Comparison of ENCODE assay signal across 10 cellular contexts in genomic region chr9:107486674-107487520, GRCh38. TPM values are rescaled to one million over a fixed set of nuclear protein-coding genes. Genes with fewer than 3 reads are reported as not detected.
DNase-seq lines count a peak whose midpoint lies in the region; ATAC-seq and TF ChIP-seq lines count a peak whose summit lies in the region.
"Had no signal": no experiment of that assay in that cellular context is flagged by ENCODE, and none has a peak within 500 bp of the region (broad histone marks: within the 10 kb centered on the region; RNA-seq: fewer than 3 reads in every experiment).

No MANE protein-coding gene starts in this region.

- no peaks in the 10 kb centered on the region for H3K9me3 Mint-ChIP-seq in endodermal cell

- H3K27ac Mint-ChIP-seq in endodermal cell: no peak overlapping the region

- no peaks in the 10 kb centered on the region for H3K79me2 ChIP-seq in mesendoderm (ENCODE audit: control insufficient read depth, insufficient read depth, low read length)

- no peak overlapping the region for H2BK15ac ChIP-seq in mesendoderm (replicated peaks; ENCODE audit: low read depth)

- no peak overlapping the region for H2AK5ac ChIP-seq in mesendoderm (ENCODE audit: low read length)

- no peaks in the 10 kb centered on the region for H3K4me1 ChIP-seq in endodermal cell (ENCODE audit: control insufficient read depth, insufficient read depth, low read length)
- no peaks in the 10 kb centered on the region for H3K4me1 ChIP-seq in mesendoderm (ENCODE audit: control insufficient read depth, low read depth, low read length)
- peaks cover 0 to 50% (median 12%) of the 10 kb centered on the region in 4 donors for H3K4me1 ChIP-seq in tibial nerve

- no peaks in the 10 kb centered on the region for H3K36me3 ChIP-seq in endodermal cell (ENCODE audit: control insufficient read depth, insufficient read depth, low read length)
- no peaks in the 10 kb centered on the region for H3K36me3 ChIP-seq in mesendoderm (ENCODE audit: control insufficient read depth, insufficient read depth, low read length)
- peaks cover 0 to 32% (median 0%) of the 10 kb centered on the region in 3 donors for H3K36me3 ChIP-seq in tibial nerve
- H3K36me3 ChIP-seq: pancreas had no signal

- H3K23ac ChIP-seq in mesendoderm (ENCODE audit: low read length): peak overlapping the region; percentile 1

- no peaks in the 10 kb centered on the region for H3K9me3 ChIP-seq in endodermal cell (ENCODE audit: control insufficient read depth, low read length)
- no peaks in the 10 kb centered on the region for H3K9me3 ChIP-seq in tibial nerve
- H3K9me3 ChIP-seq: pancreas had no signal

- H3K4me2 ChIP-seq in mesendoderm (ENCODE audit: low read length): peak overlapping the region; percentile 59

- DNase-seq in NCI-H82 (lab: John Stamatoyannopoulos, UW): peak; percentile 35
- no peak for DNase-seq in NCI-H82 treated with DMSO at 0.1 percent for 48 hours (lab: John Stamatoyannopoulos, UW; ENCODE audit: unreplicated experiment)
- DNase-seq in endodermal cell: peak; percentile 69
- peak; percentile 36 for DNase-seq in mesendoderm
- DNase-seq in tibial nerve (ENCODE audit: low spot score in 2 of 2): no peak
- no peak for DNase-seq in HuH-7 (ENCODE audit: low spot score)
- no peak for DNase-seq in medulla oblongata (ENCODE audit: extremely low spot score)
- DNase-seq: NCI-H2171 treated with DMSO at 0.1 percent for 48 hours had no signal

- TF ChIP-seq EP300 in tibial nerve (IDR thresholded peaks at IDR 0.05): no peak

- H3K4ac ChIP-seq in mesendoderm (ENCODE audit: low read depth, low read length): no peak overlapping the region

- no peaks in the 10 kb centered on the region for H3K79me1 ChIP-seq in mesendoderm (ENCODE audit: low read length)

- no peak for ATAC-seq in GM18873 (IDR thresholded peaks at IDR 0.05; ENCODE audit: low FRiP score, unreplicated experiment)

- no peak overlapping the region for H3K18ac ChIP-seq in mesendoderm (ENCODE audit: low read length)

- no peak for TF ChIP-seq CTCF in endodermal cell (conservative IDR thresholded peaks at IDR 0.05)
- no peak for TF ChIP-seq CTCF in tibial nerve (IDR thresholded peaks at IDR 0.05)

- TF ChIP-seq POLR2A in tibial nerve (IDR thresholded peaks at IDR 0.05): no peak

- no peak overlapping the region for H2BK5ac ChIP-seq in mesendoderm (ENCODE audit: low read length)

- H3K4me3 ChIP-seq in endodermal cell (ENCODE audit: low read length) (no peak overlapping the region), mesendoderm (ENCODE audit: low read length) (peak overlapping the region; percentile 13), tibial nerve (peak overlapping the region; percentile 55 to 85 (median 70))

- WGBS in endodermal cell (ENCODE audit: insufficient coverage in 1 of 2, insufficient read length in 1 of 2), 2 experiments: 73 to 75% methylated on average over 17 to 31 of the region's 31 CpGs
- WGBS in mesendoderm (ENCODE audit: extremely low coverage, insufficient coverage, low lambda C conversion rate): no CpG with 5 or more reads among the region's 31 CpGs
- WGBS in tibial nerve, 2 donors: 59 to 73% methylated on average over 19 to 31 of the region's 31 CpGs

- H4K8ac ChIP-seq in mesendoderm (ENCODE audit: low read depth, low read length): no peak overlapping the region

- H3K27ac ChIP-seq in endodermal cell (ENCODE audit: low read depth, low read length) (no peak overlapping the region), mesendoderm (ENCODE audit: low read depth, low read length) (no peak overlapping the region), tibial nerve (peak overlapping the region; percentile 66 to 94 (median 92))

- peak overlapping the region; percentile 67 for H3K4me3 Mint-ChIP-seq in endodermal cell

- H3K9ac ChIP-seq in endodermal cell (ENCODE audit: extremely low read depth, low read length, poor library complexity, severe bottlenecking) (no peak overlapping the region), mesendoderm (ENCODE audit: low read length) (peak overlapping the region; percentile 38)

- no peak overlapping the region for H4K5ac ChIP-seq in mesendoderm (ENCODE audit: low read length)

- H3K56ac ChIP-seq in mesendoderm (ENCODE audit: low read length): peak overlapping the region; percentile 77

- no peaks in the 10 kb centered on the region for H3K36me3 Mint-ChIP-seq in endodermal cell (ENCODE audit: low read depth)

- H3K4me1 Mint-ChIP-seq in endodermal cell: peaks cover 10% of the 10 kb centered on the region

- peaks cover 60% of the 10 kb centered on the region for H3K27me3 Mint-ChIP-seq in endodermal cell (ENCODE audit: insufficient read depth)

- H3K27me3 ChIP-seq in endodermal cell (ENCODE audit: control insufficient read depth, insufficient read depth, low read length, poor library complexity, severe bottlenecking): peaks cover 65% of the 10 kb centered on the region
- H3K27me3 ChIP-seq in mesendoderm (ENCODE audit: insufficient read depth, low read length, poor library complexity): peaks cover 8% of the 10 kb centered on the region
- H3K27me3 ChIP-seq in tibial nerve: no peaks in the 10 kb centered on the region

- H2BK120ac ChIP-seq in mesendoderm (ENCODE audit: low read depth, low read length): no peak overlapping the region

RNA-seq across cellular contexts. Expression of gene KLF4, which starts 2.7 kb away (rescaled TPM):
- total RNA-seq in endodermal cell (1 to 10 TPM; 1.9 to 2.6 TPM), tibial nerve (100 to 1,000 TPM in 2 of 4 donors, 10 to 100 TPM in 2; 90.6 to 123 (median 106) TPM)
- 1.9 TPM for polyA plus RNA-seq in endodermal cell (2013, experiment 1 of 2)
- 1.4 TPM for polyA plus RNA-seq in endodermal cell (2013, experiment 2 of 2)
- polyA plus RNA-seq in mesendoderm (2013, experiment 1 of 2): 3.1 TPM
- polyA plus RNA-seq in mesendoderm (2013, experiment 2 of 2): 3.7 TPM

Comparison
In these comparisons a context has a peak if more than half of its experiments do, and no peak if none do; other contexts are left out.
1. DNase-seq: peak in NCI-H82 (single experiment), endodermal cell (single experiment) and mesendoderm (single experiment); none in NCI-H82 treated with DMSO at 0.1 percent for 48 hours (single experiment), tibial nerve (0 of 2), HuH-7 (single experiment) and medulla oblongata (single experiment).
2. H3K27ac ChIP-seq: peak in tibial nerve (4 of 4); none in endodermal cell (single experiment) and mesendoderm (single experiment).
3. RNA of gene KLF4, which starts 2.7 kb away (total RNA-seq): 90.6 to 123 TPM in tibial nerve; 1.9 to 2.6 TPM in endodermal cell; every median in the first group is over 10 times any median in the second.